19 cellular contexts compared by ENCODE assay signal in the genomic region with DNA sequence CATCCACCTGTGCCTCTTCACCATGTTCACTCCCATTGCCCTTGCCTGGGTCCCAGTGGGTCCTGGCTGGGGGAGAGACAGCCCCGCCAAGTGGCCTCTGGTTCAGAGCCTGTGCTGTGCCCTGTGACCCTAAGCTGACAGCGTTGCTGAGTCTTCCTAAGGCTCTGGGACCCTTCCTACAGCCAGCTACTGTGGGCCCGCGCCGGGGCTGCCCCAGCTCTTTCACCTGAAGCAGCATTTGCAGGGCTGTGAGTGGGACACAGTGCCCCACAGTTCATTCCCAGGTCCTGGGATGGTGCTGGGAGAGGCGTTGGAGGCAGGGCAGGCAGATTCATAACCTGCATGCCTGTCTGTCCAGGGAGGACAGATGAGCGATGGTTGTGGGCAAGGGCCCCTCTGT. TPM values are rescaled to one million over a fixed set of nuclear protein-coding genes. Genes with fewer than 3 reads are reported as not detected.
DNase-seq lines count a peak whose midpoint lies in the region; ATAC-seq and TF ChIP-seq lines count a peak whose summit lies in the region.
"Had no signal": no experiment of that assay in that cellular context is flagged by ENCODE, and none has a peak within 500 bp of the region (broad histone marks: within the 10 kb centered on the region; RNA-seq: fewer than 3 reads in every experiment).

No MANE protein-coding gene starts in this region.

- no peak overlapping the region for H3K23ac ChIP-seq in neuronal stem cell (ENCODE audit: low read depth, low read length, poor library complexity)

- no peak overlapping the region for H3K18ac ChIP-seq in neuronal stem cell (ENCODE audit: low read length)

- H3K4me1 ChIP-seq in right cardiac atrium (ENCODE audit: control insufficient read depth, insufficient read depth, low read length), result no peaks in the 10 kb centered on the region
- peaks cover 0 to 14% (median 0%) of the 10 kb centered on the region in 9 donors for H3K4me1 ChIP-seq in heart right ventricle
- H3K4me1 ChIP-seq in neuronal stem cell (ENCODE audit: control insufficient read depth in 2 of 2, insufficient read depth in 1 of 2, low read depth in 1 of 2, low read length in 2 of 2), result no peaks in the 10 kb centered on the region

- intact Hi-C loops in right cardiac atrium (cut with DNase I) (no loop called here), heart right ventricle (cut with DNase I) (no loop called here)
- intact Hi-C loops in dendritic cell treated with granulocyte-macrophage colony-stimulating factor and Interleukin-4, amounts not matched to agents 40 ng/mL and 50 ng/mL, for 4 days (cut with micrococcal nuclease), result no loop called here
- intact Hi-C loops in activated CD4-positive, alpha-beta T cell treated with anti-CD3 and anti-CD28 coated beads for 36 hours (cut with DNase I, micrococcal nuclease), result no loop called here

- H2BK15ac ChIP-seq in neuronal stem cell (ENCODE audit: low read length), result no peak overlapping the region

- TF ChIP-seq CTCF in heart right ventricle (IDR thresholded peaks at IDR 0.05), result no peak

- CTCF ChIA-PET in activated CD4-positive, alpha-beta T cell treated with anti-CD3 and anti-CD28 coated beads for 36 hours (lab: Charles Lee), result no interaction called here

- H3K4me1 Mint-ChIP-seq in dendritic cell treated with granulocyte-macrophage colony-stimulating factor and Interleukin-4, amounts not matched to agents 40 ng/mL and 50 ng/mL, for 4 days (ENCODE audit: low read depth), result peaks cover 67% of the 10 kb centered on the region
- peaks cover 5% of the 10 kb centered on the region for H3K4me1 Mint-ChIP-seq in activated CD4-positive, alpha-beta T cell treated with anti-CD3 and anti-CD28 coated beads for 36 hours
- H3K4me1 Mint-ChIP-seq: GM23338, H9 had no signal

- no peaks in the 10 kb centered on the region for H3K27me3 ChIP-seq in right cardiac atrium (ENCODE audit: control insufficient read depth, insufficient read depth)
- H3K27me3 ChIP-seq in heart right ventricle, result no peaks in the 10 kb centered on the region
- H3K27me3 ChIP-seq in neuronal stem cell (ENCODE audit: control insufficient read depth in 3 of 3, insufficient read depth in 3 of 3, low read depth in 1 of 3, low read length in 3 of 3), result no peaks in the 10 kb centered on the region

- H3K4me3 Mint-ChIP-seq in dendritic cell treated with granulocyte-macrophage colony-stimulating factor and Interleukin-4, amounts not matched to agents 40 ng/mL and 50 ng/mL, for 4 days, result no peak overlapping the region
- H3K4me3 Mint-ChIP-seq in activated CD4-positive, alpha-beta T cell treated with anti-CD3 and anti-CD28 coated beads for 36 hours, result no peak overlapping the region
- H3K4me3 Mint-ChIP-seq: CD4-positive, alpha-beta memory T cell; GM23338; H9 had no signal

- no peak overlapping the region for H3K4ac ChIP-seq in neuronal stem cell (ENCODE audit: low read length)

- H2BK5ac ChIP-seq in neuronal stem cell (ENCODE audit: low read length), result peak overlapping the region; percentile 39

- peaks cover 18% of the 10 kb centered on the region for H3K79me1 ChIP-seq in neuronal stem cell (ENCODE audit: low read depth, low read length)

- no peak overlapping the region for H2BK12ac ChIP-seq in neuronal stem cell (ENCODE audit: low read length)

- H3K27ac Mint-ChIP-seq in dendritic cell treated with granulocyte-macrophage colony-stimulating factor and Interleukin-4, amounts not matched to agents 40 ng/mL and 50 ng/mL, for 4 days, result peak overlapping the region; percentile 1
- H3K27ac Mint-ChIP-seq in activated CD4-positive, alpha-beta T cell treated with anti-CD3 and anti-CD28 coated beads for 36 hours, result no peak overlapping the region
- H3K27ac Mint-ChIP-seq: GM23338 had no signal

- peaks cover 0 to 75% (median 32%) of the 10 kb centered on the region in 9 donors for H3K36me3 ChIP-seq in heart right ventricle
- H3K36me3 ChIP-seq in neuronal stem cell (replicated peaks in 1 of 2; ENCODE audit: control insufficient read depth in 2 of 2, insufficient read depth in 2 of 2, low read length in 2 of 2), result peaks cover 7 to 36% of the 10 kb centered on the region in 2 donors

- WGBS in right cardiac atrium, result 93% methylated on average over 7 of the region's 7 CpGs
- WGBS in heart right ventricle, 2 donors, result 95% methylated on average over 7 of the region's 7 CpGs
- no CpG with 5 or more reads among the region's 7 CpGs for WGBS in neuronal stem cell (ENCODE audit: extremely low coverage in 2 of 2, insufficient read length in 2 of 2, insufficient replicate concordance in 1 of 2), 2 donors

- ATAC-seq in right cardiac atrium (no peak), heart right ventricle (no peak)
- ATAC-seq in activated CD4-positive, alpha-beta T cell treated with anti-CD3 and anti-CD28 coated beads for 36 hours, result no peak
- ATAC-seq: GM23338, HCT116 had no signal

- H3K9me3 Mint-ChIP-seq in dendritic cell treated with granulocyte-macrophage colony-stimulating factor and Interleukin-4, amounts not matched to agents 40 ng/mL and 50 ng/mL, for 4 days, result no peaks in the 10 kb centered on the region
- no peaks in the 10 kb centered on the region for H3K9me3 Mint-ChIP-seq in activated CD4-positive, alpha-beta T cell treated with anti-CD3 and anti-CD28 coated beads for 36 hours (ENCODE audit: low read depth)
- H3K9me3 Mint-ChIP-seq: GM23338, H9 had no signal

- H3K27ac ChIP-seq in right cardiac atrium (ENCODE audit: low read length), result no peak overlapping the region
- no peak overlapping the region for H3K27ac ChIP-seq in heart right ventricle
- no peak overlapping the region for H3K27ac ChIP-seq in neuronal stem cell (replicated peaks; ENCODE audit: low read length)

- H3K4me2 ChIP-seq in neuronal stem cell (ENCODE audit: insufficient read depth, low read length, poor library complexity, severe bottlenecking), result no peak overlapping the region
- H3K4me2 ChIP-seq: GM23338 had no signal

- no peak overlapping the region for H3K9ac ChIP-seq in neuronal stem cell (ENCODE audit: low read depth, low read length, poor library complexity)

- H3K36me3 Mint-ChIP-seq in dendritic cell treated with granulocyte-macrophage colony-stimulating factor and Interleukin-4, amounts not matched to agents 40 ng/mL and 50 ng/mL, for 4 days (ENCODE audit: low read depth), result peaks cover 20% of the 10 kb centered on the region
- no peaks in the 10 kb centered on the region for H3K36me3 Mint-ChIP-seq in activated CD4-positive, alpha-beta T cell treated with anti-CD3 and anti-CD28 coated beads for 36 hours (ENCODE audit: low read depth)

- no peak overlapping the region for H2BK120ac ChIP-seq in neuronal stem cell (ENCODE audit: low read depth, low read length)

- H3K9me3 ChIP-seq in right cardiac atrium (ENCODE audit: control insufficient read depth, low read length) (no peaks in the 10 kb centered on the region), heart right ventricle (no peaks in the 10 kb centered on the region), neuronal stem cell (replicated peaks in 1 of 2; ENCODE audit: control insufficient read depth in 2 of 2, insufficient read depth in 1 of 2, low read depth in 1 of 2, low read length in 2 of 2) (peaks cover 0 to under 1% of the 10 kb centered on the region in 2 donors)

- POLR2A ChIA-PET in activated CD4-positive, alpha-beta T cell treated with anti-CD3 and anti-CD28 coated beads for 36 hours (lab: Charles Lee), result no interaction called here

- no peak overlapping the region for H2AFZ ChIP-seq in neuronal stem cell (ENCODE audit: low read length)
- H2AFZ ChIP-seq: GM23338 had no signal

- H2AK5ac ChIP-seq in neuronal stem cell (ENCODE audit: low read depth, low read length), result no peak overlapping the region

- no peak overlapping the region for H4K91ac ChIP-seq in neuronal stem cell (ENCODE audit: low read depth, low read length, poor library complexity)

- H3K14ac ChIP-seq in neuronal stem cell (ENCODE audit: low read length), result peak overlapping the region; percentile 76

- H4K8ac ChIP-seq in neuronal stem cell (ENCODE audit: low read depth, low read length), result no peak overlapping the region

- H3K27me3 Mint-ChIP-seq in dendritic cell treated with granulocyte-macrophage colony-stimulating factor and Interleukin-4, amounts not matched to agents 40 ng/mL and 50 ng/mL, for 4 days, result no peaks in the 10 kb centered on the region
- no peaks in the 10 kb centered on the region for H3K27me3 Mint-ChIP-seq in activated CD4-positive, alpha-beta T cell treated with anti-CD3 and anti-CD28 coated beads for 36 hours
- H3K27me3 Mint-ChIP-seq: CD4-positive, alpha-beta memory T cell had no signal

- peak in 2 of 3 donors; percentile 24 to 26 for DNase-seq in right cardiac atrium
- no peak for DNase-seq in heart right ventricle
- no peak for DNase-seq in neuronal stem cell (ENCODE audit: low spot score)
- DNase-seq in activated gamma-delta T cell treated with Interleukin-2 at 50 U/mL for 16 hours, result no peak
- no peak for DNase-seq in activated CD4-positive, alpha-beta T cell treated with anti-CD3 and anti-CD28 coated beads for 36 hours
- DNase-seq in effector CD4-positive, alpha-beta T cell, result no peak
- DNase-seq: Calu3; CD4-positive, alpha-beta memory T cell; COR-L47; DMS53; DMS79 treated with DMSO at 0.1 percent for 48 hours; GF-D8; H9 had no signal

- H3K4me3 ChIP-seq in right cardiac atrium (ENCODE audit: low read length) (no peak overlapping the region), heart right ventricle (no peak overlapping the region), neuronal stem cell (ENCODE audit: low read length in 2 of 2) (no peak overlapping the region)
- H3K4me3 ChIP-seq: GM23338 had no signal

RNA-seq across cellular contexts. Expression of gene TPCN2, which starts 10.7 kb away (rescaled TPM):
- total RNA-seq in right cardiac atrium, result 10 to 100 TPM in 1 of 4 donors, 1 to 10 TPM in 3; 7.2 to 11.1 (median 9.0) TPM
- polyA plus RNA-seq in right cardiac atrium, result 7.0 TPM
- total RNA-seq in heart right ventricle, result 10 to 100 TPM in 2 of 10 donors, 1 to 10 TPM in 8; 4.8 to 13.0 (median 7.8) TPM
- polyA plus RNA-seq in heart right ventricle, result 10 to 100 TPM in 1 of 2 donors, 1 to 10 TPM in 1; 3.4 to 19.2 TPM
- polyA plus RNA-seq in neuronal stem cell (2013, experiment 1 of 2), result 4.3 TPM
- polyA plus RNA-seq in neuronal stem cell (2013, experiment 2 of 2), result 4.3 TPM
- total RNA-seq in activated CD4-positive, alpha-beta T cell treated with anti-CD3 and anti-CD28 coated beads for 36 hours, result 10 to 100 TPM in 1 of 2 experiments, 1 to 10 TPM in 1; 7.4 to 10.4 TPM

RNA-seq across cellular contexts. Expression of gene MRGPRF, which starts 46.4 kb away (rescaled TPM):
- total RNA-seq in right cardiac atrium, result 10 to 100 TPM in 2 of 4 donors, 1 to 10 TPM in 2; 4.6 to 16.2 (median 9.3) TPM
- polyA plus RNA-seq in right cardiac atrium, result 9.4 TPM
- 10 to 100 TPM in 1 of 10 donors, 1 to 10 TPM in 8, under 1 TPM in 1; 0.98 to 10.7 (median 1.6) TPM for total RNA-seq in heart right ventricle
- polyA plus RNA-seq in heart right ventricle, result 1 to 10 TPM; 7.2 to 7.9 TPM
- 2.2 TPM for polyA plus RNA-seq in neuronal stem cell (2013, experiment 1 of 2)
- polyA plus RNA-seq in neuronal stem cell (2013, experiment 2 of 2), result 2.0 TPM
- not detected for total RNA-seq in activated CD4-positive, alpha-beta T cell treated with anti-CD3 and anti-CD28 coated beads for 36 hours
- total RNA-seq: CD4-positive, alpha-beta memory T cell; Daoy; G401; H4 had no signal
- polyA plus RNA-seq: CD4-positive, alpha-beta memory T cell had no signal

Comparison
In these comparisons a context has a peak if more than half of its experiments do, and no peak if none do; other contexts are left out.
1. DNase-seq: peak in right cardiac atrium (2 of 3); none in heart right ventricle (0 of 2), neuronal stem cell (single experiment), activated gamma-delta T cell treated with Interleukin-2 at 50 U/mL for 16 hours (single experiment), activated CD4-positive, alpha-beta T cell treated with anti-CD3 and anti-CD28 coated beads for 36 hours (single experiment) and effector CD4-positive, alpha-beta T cell (single experiment).